Comparison of ENCODE assay signal across 1 cellular context in genomic region chr6:111597687-111598086, GRCh38.
TF ChIP-seq lines count a peak whose summit lies in the region.

No MANE protein-coding gene starts in this region.

TF ChIP-seq in liver, 16 proteins besides CTCF, POLR2A, EP300 and RAD21 (continued from another document):
- no peak for TF ChIP-seq HNF4G (IDR thresholded peaks at IDR 0.05)
- TF ChIP-seq MAX (IDR thresholded peaks at IDR 0.05) = no peak
